ENCODE assay signal across 1 cellular context in genomic region chr10:11208243-11208642, GRCh38.
TF ChIP-seq lines count a peak whose summit lies in the region.

No MANE protein-coding gene starts in this region.

TF ChIP-seq in SK-N-SH, 30 proteins besides CTCF, POLR2A, EP300 and RAD21 (continued from another document):
- no peak for TF ChIP-seq USF2 (IDR thresholded peaks at IDR 0.05; ENCODE audit: borderline replicate concordance, low read depth, low read length)
- TF ChIP-seq EZH2phosphoT487 (IDR thresholded peaks at IDR 0.05; ENCODE audit: borderline replicate concordance, low read depth): no peak
- TF ChIP-seq YY1 (IDR thresholded peaks at IDR 0.05; ENCODE audit: low read depth): no peak
- TF ChIP-seq TCF12 (IDR thresholded peaks at IDR 0.05): no peak
- TF ChIP-seq RFX5 (IDR thresholded peaks at IDR 0.05; ENCODE audit: low read length): no peak
- TF ChIP-seq POLR2AphosphoS5 (IDR thresholded peaks at IDR 0.05; ENCODE audit: low read depth, low read length): no peak
- TF ChIP-seq MAX (IDR thresholded peaks at IDR 0.05; ENCODE audit: low read depth): no peak
- TF ChIP-seq ZBTB33 (IDR thresholded peaks at IDR 0.05; ENCODE audit: borderline replicate concordance, low read depth): no peak
- no peak for TF ChIP-seq NRF1 (IDR thresholded peaks at IDR 0.05; ENCODE audit: low read depth, low read length)
- no peak for TF ChIP-seq CHD2 (IDR thresholded peaks at IDR 0.05; ENCODE audit: low read length, partially characterized antibody)
